Comparison of ENCODE assay signal across 8 cellular contexts in genomic region chr18:59139615-59140286, GRCh38. TPM values are rescaled to one million over a fixed set of nuclear protein-coding genes. Genes with fewer than 3 reads are reported as not detected.
DNase-seq lines count a peak whose midpoint lies in the region; ATAC-seq and TF ChIP-seq lines count a peak whose summit lies in the region.

Gene SEC11C (plus strand): TSS chr18:59139884. CDS start chr18:59139949, 65 bp downstream.

- H3K27me3 Mint-ChIP-seq in naive thymus-derived CD4-positive, alpha-beta T cell, result peaks cover 1 to 15% (median 8%) of the 10 kb centered on the region in 5 donors
- peaks cover 9 to 15% of the 10 kb centered on the region in 2 donors for H3K27me3 Mint-ChIP-seq in stimulated activated naive B cell treated with anti-CD40 and anti-IgM and Interleukin-4, amounts not matched to agents 10 μg/mL and 1 μg/mL and 100 μg/mL, for 72 hours

- H3K4me3 ChIP-seq in GM23248, result peak within 1 kb of the TSS; percentile 89
- H3K4me3 ChIP-seq in fibroblast of lung (replicated peaks in 1 of 4; ENCODE audit: control extremely low read depth in 1 of 4, insufficient read depth in 1 of 4, low read depth in 3 of 4, low read length in 4 of 4), result peak within 1 kb of the TSS; percentile 75 to 84 (median 84)
- peak within 1 kb of the TSS; percentile 98 for H3K4me3 ChIP-seq in naive thymus-derived CD4-positive, alpha-beta T cell (ENCODE audit: low read length)

- H2AFZ ChIP-seq in GM23248 (peak within 1 kb of the TSS; percentile 95), fibroblast of lung (ENCODE audit: low read length) (peak within 1 kb of the TSS; percentile 96)

- H3K27ac ChIP-seq in GM23248, result peak within 1 kb of the TSS; percentile 32; the same call in 1 of the 2 replicates
- H3K27ac ChIP-seq in fibroblast of lung (ENCODE audit: insufficient read depth, low read length), result peak within 1 kb of the TSS; percentile 75
- H3K27ac ChIP-seq in naive thymus-derived CD4-positive, alpha-beta T cell (ENCODE audit: low read depth, low read length), result peak within 1 kb of the TSS; percentile 98

- peak within 1 kb of the TSS; percentile 87 for H3K4me2 ChIP-seq in GM23248 (ENCODE audit: unreplicated experiment)
- H3K4me2 ChIP-seq in fibroblast of lung (ENCODE audit: extremely low read depth, insufficient read depth, low read length), result peak within 1 kb of the TSS; percentile 92

- H3K4me1 ChIP-seq in GM23248 (ENCODE audit: insufficient read depth) (no peaks in the 10 kb centered on the region), fibroblast of lung (ENCODE audit: control insufficient read depth, extremely low read depth, insufficient read depth, low read length) (peaks cover 4% of the 10 kb centered on the region)
- H3K4me1 ChIP-seq in naive thymus-derived CD4-positive, alpha-beta T cell (ENCODE audit: control insufficient read depth in 2 of 2, insufficient read depth in 2 of 2, low read length in 2 of 2), result peaks cover 15 to 17% of the 10 kb centered on the region in 2 donors

- H3K9me2 ChIP-seq in GM23248 (ENCODE audit: insufficient read depth), result no peaks in the 10 kb centered on the region

- WGBS in GM23248 (ENCODE audit: low coverage in 1 of 2, low lambda C conversion rate in 2 of 2, missing lambda C conversion rate in 2 of 2), 2 experiments, result 1 to 2% methylated on average over 38 to 41 of the region's 55 CpGs

- H3K9me3 ChIP-seq in GM23248 (ENCODE audit: low read depth) (no peaks in the 10 kb centered on the region), fibroblast of lung (ENCODE audit: control insufficient read depth, insufficient read depth, low read depth, low read length) (no peaks in the 10 kb centered on the region)
- no peaks in the 10 kb centered on the region for H3K9me3 ChIP-seq in naive thymus-derived CD4-positive, alpha-beta T cell (ENCODE audit: control insufficient read depth in 2 of 3, low read length in 3 of 3)

- H3K27me3 ChIP-seq in GM23248 (replicated peaks; ENCODE audit: insufficient read depth), result peaks cover 1% of the 10 kb centered on the region; the same call in 1 of the 2 replicates
- peaks cover 9% of the 10 kb centered on the region for H3K27me3 ChIP-seq in fibroblast of lung (ENCODE audit: control insufficient read depth, insufficient read depth, low read length)
- H3K27me3 ChIP-seq in naive thymus-derived CD4-positive, alpha-beta T cell (ENCODE audit: control insufficient read depth in 2 of 2, insufficient read depth in 2 of 2, low read length in 2 of 2), result no peaks in the 10 kb centered on the region

- DNase-seq in DMS79 treated with DMSO at 0.1 percent for 48 hours (lab: John Stamatoyannopoulos, UW) (peak; percentile 97), GM23248 (peak; percentile 98), Kasumi-1 (lab: John Stamatoyannopoulos, UW) (peak; percentile 95), RPMI7951 (ENCODE audit: low read depth) (peak; percentile 94), fibroblast of lung (ENCODE audit: low read depth in 2 of 2) (peak; percentile 94)
- peak; percentile 86 to 93 for DNase-seq in activated T-helper 1 cell treated with anti-CD3 and anti-CD28 coated beads, Interleukin-2, amount 50 U/mL, for 16 hours (ENCODE audit: low read depth in 1 of 2, low spot score in 1 of 2)
- DNase-seq in naive thymus-derived CD4-positive, alpha-beta T cell, result peak; percentile 89 to 98 (median 98)
- DNase-seq in stimulated activated naive B cell treated with anti-CD40 and anti-IgM and Interleukin-4, amounts not matched to agents 10 μg/mL and 1 μg/mL and 100 μg/mL, for 72 hours, result peak; percentile 99

- peak within 1 kb of the TSS; percentile 93 to 100 (median 100) for H3K27ac Mint-ChIP-seq in naive thymus-derived CD4-positive, alpha-beta T cell
- peak within 1 kb of the TSS; percentile 100 for H3K27ac Mint-ChIP-seq in stimulated activated naive B cell treated with anti-CD40 and anti-IgM and Interleukin-4, amounts not matched to agents 10 μg/mL and 1 μg/mL and 100 μg/mL, for 72 hours

- H3K79me2 ChIP-seq in GM23248 (ENCODE audit: insufficient read depth) (no peaks in the 10 kb centered on the region), fibroblast of lung (ENCODE audit: control insufficient read depth, insufficient read depth, low read length) (no peaks in the 10 kb centered on the region)

- H3K36me3 Mint-ChIP-seq in naive thymus-derived CD4-positive, alpha-beta T cell, result peaks cover 0 to 7% (median 0%) of the 10 kb centered on the region in 5 donors
- peaks cover 4% of the 10 kb centered on the region in 2 donors for H3K36me3 Mint-ChIP-seq in stimulated activated naive B cell treated with anti-CD40 and anti-IgM and Interleukin-4, amounts not matched to agents 10 μg/mL and 1 μg/mL and 100 μg/mL, for 72 hours

- CTCF ChIA-PET in naive thymus-derived CD4-positive, alpha-beta T cell (lab: Charles Lee), result interaction anchor here (0.7 kb wide), 1 partner anchor 60 kb away, joined by 3 read pairs; no protein-coding TSS in a partner anchor

- no peak for TF ChIP-seq CTCF in fibroblast of lung (conservative IDR thresholded peaks at IDR 0.05 in 1 of 2, IDR thresholded peaks at IDR 0.05 in 1 of 2; ENCODE audit: low read depth in 1 of 2, low read length in 2 of 2)

- peaks cover 3% of the 10 kb centered on the region; the same call in 1 of the 2 replicates for H3F3A ChIP-seq in GM23248 (ENCODE audit: insufficient read depth)

- H3K9ac ChIP-seq in GM23248, result peak within 1 kb of the TSS; percentile 79
- peak within 1 kb of the TSS; percentile 77 for H3K9ac ChIP-seq in fibroblast of lung (ENCODE audit: insufficient read depth, low read length)

- peak within 1 kb of the TSS; percentile 91 to 98 (median 96) for H3K4me3 Mint-ChIP-seq in naive thymus-derived CD4-positive, alpha-beta T cell
- peak within 1 kb of the TSS; percentile 96 for H3K4me3 Mint-ChIP-seq in stimulated activated naive B cell treated with anti-CD40 and anti-IgM and Interleukin-4, amounts not matched to agents 10 μg/mL and 1 μg/mL and 100 μg/mL, for 72 hours

- in situ Hi-C loops in GM23248 (cut with MboI), result no loop called here

- H3K4me1 Mint-ChIP-seq in naive thymus-derived CD4-positive, alpha-beta T cell, result peaks cover 19 to 49% (median 39%) of the 10 kb centered on the region in 7 donors
- H3K4me1 Mint-ChIP-seq in stimulated activated naive B cell treated with anti-CD40 and anti-IgM and Interleukin-4, amounts not matched to agents 10 μg/mL and 1 μg/mL and 100 μg/mL, for 72 hours, result peaks cover 19 to 46% of the 10 kb centered on the region in 2 donors

- no peaks in the 10 kb centered on the region for H3K9me3 Mint-ChIP-seq in naive thymus-derived CD4-positive, alpha-beta T cell
- H3K9me3 Mint-ChIP-seq in stimulated activated naive B cell treated with anti-CD40 and anti-IgM and Interleukin-4, amounts not matched to agents 10 μg/mL and 1 μg/mL and 100 μg/mL, for 72 hours, result peaks cover 0 to 2% of the 10 kb centered on the region in 2 donors

- POLR2A ChIA-PET in naive thymus-derived CD4-positive, alpha-beta T cell (lab: Charles Lee), result interaction anchor here (0.6 kb wide), 1 partner anchor 638 kb away, joined by 3 read pairs; no protein-coding TSS in a partner anchor

- no peaks in the 10 kb centered on the region for H3K36me3 ChIP-seq in GM23248 (ENCODE audit: low read depth)
- H3K36me3 ChIP-seq in fibroblast of lung (ENCODE audit: control insufficient read depth, insufficient read depth, low read length), result no peaks in the 10 kb centered on the region
- peaks cover 0 to 8% (median 0%) of the 10 kb centered on the region in 3 experiments for H3K36me3 ChIP-seq in naive thymus-derived CD4-positive, alpha-beta T cell (ENCODE audit: control insufficient read depth in 2 of 3, insufficient read depth in 3 of 3, low read length in 3 of 3)

- H4K20me1 ChIP-seq in GM23248 (ENCODE audit: insufficient read depth) (no peaks in the 10 kb centered on the region), fibroblast of lung (ENCODE audit: control insufficient read depth, extremely low read depth, insufficient read depth, low read length) (no peaks in the 10 kb centered on the region)

- peak; percentile 93 for ATAC-seq in naive thymus-derived CD4-positive, alpha-beta T cell
- peak; percentile 88 to 91 for ATAC-seq in stimulated activated naive B cell treated with anti-CD40 and anti-IgM and Interleukin-4, amounts not matched to agents 10 μg/mL and 1 μg/mL and 100 μg/mL, for 72 hours (replicated peaks)

- intact Hi-C loops in naive thymus-derived CD4-positive, alpha-beta T cell (cut with micrococcal nuclease), result loop anchor here (1.0 to 10.0 kb wide), 18 partner anchors 55 to 1553 kb away; partner anchors contain the start of genes LMAN1 (in 2 of the 2), MALT1 (in 2 of the 2), NARS1 (in 2 of the 2) and FECH (in 1 of the 2)

RNA-seq across cellular contexts. Expression of gene SEC11C, which starts in this region (rescaled TPM):
- 7.7 and 16.7 TPM in 2 replicates for total RNA-seq in GM23248 (2014; rRNA removed; shearing (Covaris generic))
- polyA plus RNA-seq in GM23248 (2016; fragmentation: Nextera tagmentation; extraction: Ambion mirVana), result 62.0 and 63.9 TPM in 2 replicates
- 29.3 and 50.4 TPM in 2 replicates for total RNA-seq in RPMI7951 (2014; rRNA removed; shearing (Covaris generic))
- 14.4 and 16.3 TPM in 2 replicates for total RNA-seq in fibroblast of lung
- 12.5 and 13.4 TPM in 2 replicates for polyA plus RNA-seq in fibroblast of lung
- 31.0 and 31.2 TPM in 2 replicates for polyA plus RNA-seq in fibroblast of lung (2012)
- 1.6 and 6.0 TPM in 2 replicates for polyA minus RNA-seq in fibroblast of lung (ENCODE audit: low replicate concordance)
- total RNA-seq in naive thymus-derived CD4-positive, alpha-beta T cell, result 100 to 1,000 TPM in 1 of 5 experiments, 10 to 100 TPM in 4; 41.4 to 111 (median 53.8) TPM
- polyA plus RNA-seq in naive thymus-derived CD4-positive, alpha-beta T cell, result 100 to 1,000 TPM in 1 of 2 donors, 10 to 100 TPM in 1; 92.4 to 137 TPM

Comparison
In these comparisons a context has a peak if more than half of its experiments do, and no peak if none do; other contexts are left out.
1. Peak in every context shown above with its lines: DNase-seq, ATAC-seq, H3K4me3 ChIP-seq and H3K27ac ChIP-seq.
2. H3K27ac ChIP-seq: peak in every context shown above with its lines; median percentile 98 in naive thymus-derived CD4-positive, alpha-beta T cell; 75 in fibroblast of lung; 32 in GM23248.